Comparison of ENCODE assay signal across 19 cellular contexts in genomic region chr18:37389684-37390368, GRCh38.
A peak's percentile ranks its signal among the peaks of the same experiment; 100 is the strongest.
DNase-seq lines count a peak whose midpoint lies in the region; ATAC-seq, FAIRE-seq and TF ChIP-seq lines count a peak whose summit lies in the region.
"Had no signal": no experiment of that assay in that cellular context is flagged by ENCODE, and none has a peak within 500 bp of the region (broad histone marks: within the 10 kb centered on the region; RNA-seq: fewer than 3 reads in every experiment).

No MANE protein-coding gene starts in this region.

- no peaks in the 10 kb centered on the region for H3K79me2 ChIP-seq in osteoblast (ENCODE audit: insufficient read depth, low read length)

- intact Hi-C loops in kidney (cut with DNase I) (no loop called here), prostate gland (cut with DNase I) (loop anchor here (5.0 kb wide), 1 partner anchor 147 kb away; no protein-coding TSS in a partner anchor)

- H3K9ac ChIP-seq in kidney (ENCODE audit: low read length in 2 of 2) = no peak overlapping the region

- H3K4me2 ChIP-seq in osteoblast (ENCODE audit: insufficient read depth, low read length) = no peak overlapping the region

- TF ChIP-seq POLR2A in prostate gland (IDR thresholded peaks at IDR 0.05) = no peak

- H3K27ac ChIP-seq in angular gyrus (ENCODE audit: low read depth, low read length) = peak overlapping the region; percentile 1
- no peak overlapping the region for H3K27ac ChIP-seq in kidney (ENCODE audit: low read depth in 2 of 2, low read length in 2 of 2)
- H3K27ac ChIP-seq in osteoblast (ENCODE audit: low read depth, low read length) = no peak overlapping the region
- no peak overlapping the region for H3K27ac ChIP-seq in prostate gland

- no peaks in the 10 kb centered on the region for H4K20me1 ChIP-seq in osteoblast (ENCODE audit: insufficient read depth, low read length)

- H3K27me3 ChIP-seq in osteoblast (ENCODE audit: insufficient read depth, low read length) (no peaks in the 10 kb centered on the region), prostate gland (replicated peaks; ENCODE audit: insufficient read depth) (no peaks in the 10 kb centered on the region)
- H3K27me3 ChIP-seq: BE2C had no signal

- peak; percentile 43 for DNase-seq in NCI-H69 (lab: John Stamatoyannopoulos, UW)
- peak; percentile 40 for DNase-seq in kidney
- peak; percentile 59 for DNase-seq in osteoblast (ENCODE audit: insufficient read length, low spot score, missing footprints)
- no peak for DNase-seq in NCI-H2081 (lab: John Stamatoyannopoulos, UW)
- DNase-seq in prostate gland (ENCODE audit: low spot score) = no peak
- DNase-seq: ACHN; BE2C; C1 segment of cervical spinal cord; CD4-positive, CD25-positive, alpha-beta regulatory T cell; IMR-90 had no signal

- no peak for TF ChIP-seq CTCF in kidney (IDR thresholded peaks at IDR 0.05; ENCODE audit: borderline replicate concordance, extremely low read depth, insufficient read depth)
- no peak for TF ChIP-seq CTCF in osteoblast (IDR thresholded peaks at IDR 0.05; ENCODE audit: extremely low read depth, low read depth, low read length)
- no peak for TF ChIP-seq CTCF in prostate gland (IDR thresholded peaks at IDR 0.05)

- ATAC-seq in HG02938 (IDR thresholded peaks at IDR 0.05; ENCODE audit: unreplicated experiment) = no peak
- ATAC-seq: K562 had no signal

- H3K9me3 ChIP-seq in kidney (ENCODE audit: control insufficient read depth in 1 of 2, low read length in 2 of 2) = peaks cover 0 to 11% of the 10 kb centered on the region in 2 donors
- H3K9me3 ChIP-seq in osteoblast (ENCODE audit: low read depth, low read length) = no peaks in the 10 kb centered on the region
- no peaks in the 10 kb centered on the region for H3K9me3 ChIP-seq in prostate gland
- H3K9me3 ChIP-seq: BE2C, HAP-1 had no signal

- 96% methylated on average over 19 of the region's 19 CpGs for WGBS in prostate gland

- FAIRE-seq in kidney (lab: Jason Lieb, UNC) = no peak
- FAIRE-seq: A204.1, G401.6, GM12891, GM19239, HTR-8/SVneo, K562 had no signal

- H3K36me3 ChIP-seq in kidney (ENCODE audit: control insufficient read depth in 1 of 2, insufficient read depth in 2 of 2, low read length in 2 of 2) = no peaks in the 10 kb centered on the region
- H3K36me3 ChIP-seq in osteoblast (ENCODE audit: insufficient read depth, low read length) = no peaks in the 10 kb centered on the region
- no peaks in the 10 kb centered on the region for H3K36me3 ChIP-seq in prostate gland
- H3K36me3 ChIP-seq: BE2C, HAP-1 had no signal

- H3K4me3 ChIP-seq in kidney (ENCODE audit: low read length in 2 of 2) (no peak overlapping the region), osteoblast (ENCODE audit: insufficient read depth, low read length) (no peak overlapping the region), prostate gland (no peak overlapping the region)
- H3K4me3 ChIP-seq: HAP-1, K562 had no signal

- H2AFZ ChIP-seq in osteoblast (ENCODE audit: low read length) = no peak overlapping the region

- H3K4me1 ChIP-seq in kidney (ENCODE audit: control insufficient read depth in 1 of 2, insufficient read depth in 1 of 2, low read depth in 1 of 2, low read length in 2 of 2) (peaks cover 0 to 2% of the 10 kb centered on the region in 2 donors), osteoblast (ENCODE audit: insufficient read depth, low read length) (peaks cover 5% of the 10 kb centered on the region), prostate gland (replicated peaks) (no peaks in the 10 kb centered on the region)
- H3K4me1 ChIP-seq: BE2C, HAP-1 had no signal

Comparison
In these comparisons a context has a peak if more than half of its experiments do, and no peak if none do; other contexts are left out.
1. DNase-seq: peak in NCI-H69 (single experiment), kidney (single experiment) and osteoblast (single experiment); none in NCI-H2081 (0 of 2) and prostate gland (single experiment).